6 cellular contexts compared by ENCODE assay signal in genomic region chr16:22216832-22217225, GRCh38. TPM values are rescaled to one million over a fixed set of nuclear protein-coding genes. Genes with fewer than 3 reads are reported as not detected.
"Had no signal": no experiment of that assay in that cellular context is flagged by ENCODE, and none has a peak within 500 bp of the region (broad histone marks: within the 10 kb centered on the region; RNA-seq: fewer than 3 reads in every experiment).

No MANE protein-coding gene starts in this region.

RNA-seq across cellular contexts. Expression of gene SDR42E2, which starts 54.5 kb away (rescaled TPM):
- total RNA-seq: activated CD4-positive, alpha-beta memory T cell treated with anti-CD3 and anti-CD28 coated beads, Interleukin-2, amount 10 ng/mL, durations not matched to agents 7 days and 5 days; esophagus mucosa; heart left ventricle; liver; pancreas; urinary bladder had no signal
- polyA plus RNA-seq: heart left ventricle, urinary bladder had no signal
